Comparison of ENCODE assay signal across 30 cellular contexts in the genomic region with DNA sequence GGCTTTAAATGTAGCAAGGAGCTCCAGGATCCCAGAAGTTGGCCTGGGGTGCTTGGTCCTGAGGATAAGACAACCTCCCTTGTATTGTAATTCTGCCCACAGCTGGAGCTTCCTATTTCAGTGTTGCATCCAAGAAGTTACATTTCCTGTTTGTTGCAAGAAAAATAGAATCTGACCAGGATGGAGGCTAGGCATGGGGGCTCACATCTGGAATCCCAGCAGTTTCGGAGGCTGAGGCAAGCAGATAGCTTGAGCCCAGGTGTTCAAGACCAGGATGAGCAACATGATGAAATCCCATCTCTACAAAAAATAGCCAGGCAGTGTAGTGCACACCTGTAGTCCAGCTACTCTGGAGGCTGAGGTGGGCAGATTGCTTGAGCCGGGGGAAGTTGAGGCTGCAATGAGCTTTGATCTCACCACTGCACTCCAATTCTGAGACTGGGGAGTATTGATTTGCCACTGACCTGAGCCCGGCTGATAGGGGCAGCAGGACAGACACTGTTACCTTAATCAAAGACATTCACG. TPM values are rescaled to one million over a fixed set of nuclear protein-coding genes. Genes with fewer than 3 reads are reported as not detected.
"Had no signal": no experiment of that assay in that cellular context is flagged by ENCODE, and none has a peak within 500 bp of the region (broad histone marks: within the 10 kb centered on the region; RNA-seq: fewer than 3 reads in every experiment).

No MANE protein-coding gene starts in this region.

- H3K27me3 ChIP-seq: adrenal gland, body of pancreas, foreskin keratinocyte had no signal

- H3K4me3 Mint-ChIP-seq: activated CD4-positive, alpha-beta memory T cell treated with anti-CD3 and anti-CD28 coated beads, Interleukin-2, amount 10 ng/mL, durations not matched to agents 7 days and 5 days; activated CD4-positive, alpha-beta T cell treated with anti-CD3 and anti-CD28 coated beads, Interleukin-2, amount 10 ng/mL, durations not matched to agents 7 days and 5 days; activated naive CD4-positive, alpha-beta T cell treated with anti-CD3 and anti-CD28 coated beads for 36 hours; activated naive CD4-positive, alpha-beta T cell treated with anti-CD3 and anti-CD28 coated beads, Interleukin-2, amount 50 U/mL, for 24 hours; activated naive CD8-positive, alpha-beta T cell treated with anti-CD3 and anti-CD28 coated beads for 36 hours; activated naive CD8-positive, alpha-beta T cell treated with anti-CD3 and anti-CD28 coated beads, Interleukin-2, amount 50 U/mL, for 24 hours; activated T-cell treated with anti-CD3 and anti-CD28 coated beads, Interleukin-2, amount 50 U/mL, for 4 hours; activated T-helper 17 cell treated with anti-CD3 and anti-CD28 coated beads, Interleukin-2, amount 50 U/mL, for 72 hours; effector memory CD8-positive, alpha-beta T cell had no signal

- ATAC-seq: activated naive CD8-positive, alpha-beta T cell treated with anti-CD3 and anti-CD28 coated beads, Interleukin-2, amount 50 U/mL, for 24 hours; activated T-cell treated with anti-CD3 and anti-CD28 coated beads, Interleukin-2, amount 50 U/mL, for 4 hours; activated T-helper 17 cell treated with anti-CD3 and anti-CD28 coated beads, Interleukin-2, amount 50 U/mL, for 72 hours; body of pancreas; effector memory CD8-positive, alpha-beta T cell; foreskin keratinocyte; gastrocnemius medialis; heart left ventricle had no signal

- DNase-seq: activated CD4-positive, alpha-beta memory T cell treated with anti-CD3 and anti-CD28 coated beads, Interleukin-2, amount 10 ng/mL, durations not matched to agents 7 days and 5 days; activated CD4-positive, alpha-beta T cell treated with anti-CD3 and anti-CD28 coated beads for 1 hour; activated CD4-positive, alpha-beta T cell treated with anti-CD3 and anti-CD28 coated beads for 4 hours; activated CD4-positive, alpha-beta T cell treated with anti-CD3 and anti-CD28 coated beads, Interleukin-2, amount 10 ng/mL, durations not matched to agents 7 days and 5 days; activated CD4-positive, alpha-beta T cell treated with anti-CD3 and anti-CD28 coated beads, Interleukin-2, amount 50 U/mL, for 4 hours; activated effector memory CD4-positive, alpha-beta T cell treated with Interleukin-2 at 50 U/mL for 16 hours; activated naive CD4-positive, alpha-beta T cell treated with anti-CD3 and anti-CD28 coated beads for 36 hours; activated naive CD8-positive, alpha-beta T cell treated with anti-CD3 and anti-CD28 coated beads for 36 hours; activated naive CD8-positive, alpha-beta T cell treated with anti-CD3 and anti-CD28 coated beads, Interleukin-2, amount 50 U/mL, for 24 hours; activated T-cell treated with anti-CD3 and anti-CD28 coated beads, Interleukin-2, amount 50 U/mL, for 4 hours; adrenal gland; amygdala; aorta; body of pancreas; caudate nucleus; cortex of kidney; dermis blood vessel endothelial cell; effector CD4-positive, alpha-beta T cell; effector memory CD8-positive, alpha-beta T cell; erythroblast; foreskin keratinocyte; gastrocnemius medialis; glutamatergic neuron; heart left ventricle; T-helper 2 cell had no signal

- H3K27ac Mint-ChIP-seq: activated CD4-positive, alpha-beta memory T cell treated with anti-CD3 and anti-CD28 coated beads, Interleukin-2, amount 10 ng/mL, durations not matched to agents 7 days and 5 days; activated CD4-positive, alpha-beta T cell treated with anti-CD3 and anti-CD28 coated beads, Interleukin-2, amount 10 ng/mL, durations not matched to agents 7 days and 5 days; activated naive CD4-positive, alpha-beta T cell treated with anti-CD3 and anti-CD28 coated beads for 36 hours; activated naive CD4-positive, alpha-beta T cell treated with anti-CD3 and anti-CD28 coated beads, Interleukin-2, amount 50 U/mL, for 24 hours; activated naive CD8-positive, alpha-beta T cell treated with anti-CD3 and anti-CD28 coated beads for 36 hours; activated naive CD8-positive, alpha-beta T cell treated with anti-CD3 and anti-CD28 coated beads, Interleukin-2, amount 50 U/mL, for 24 hours; activated T-helper 17 cell treated with anti-CD3 and anti-CD28 coated beads, Interleukin-2, amount 50 U/mL, for 72 hours; effector memory CD8-positive, alpha-beta T cell had no signal

- H3K4me3 ChIP-seq: adrenal gland, body of pancreas, esophagus muscularis mucosa, gastrocnemius medialis, heart left ventricle had no signal

- H3K4me1 ChIP-seq: adrenal gland, foreskin keratinocyte, gastrocnemius medialis, heart left ventricle had no signal

- H3K27ac ChIP-seq: adrenal gland, body of pancreas, esophagus muscularis mucosa, foreskin keratinocyte, gastrocnemius medialis, heart left ventricle had no signal

- H3K9me3 Mint-ChIP-seq: activated CD4-positive, alpha-beta memory T cell treated with anti-CD3 and anti-CD28 coated beads, Interleukin-2, amount 10 ng/mL, durations not matched to agents 7 days and 5 days; activated CD4-positive, alpha-beta T cell treated with anti-CD3 and anti-CD28 coated beads, Interleukin-2, amount 10 ng/mL, durations not matched to agents 7 days and 5 days; activated naive CD4-positive, alpha-beta T cell treated with anti-CD3 and anti-CD28 coated beads for 36 hours; activated naive CD4-positive, alpha-beta T cell treated with anti-CD3 and anti-CD28 coated beads, Interleukin-2, amount 50 U/mL, for 24 hours; activated naive CD8-positive, alpha-beta T cell treated with anti-CD3 and anti-CD28 coated beads for 36 hours; activated naive CD8-positive, alpha-beta T cell treated with anti-CD3 and anti-CD28 coated beads, Interleukin-2, amount 50 U/mL, for 24 hours; activated T-cell treated with anti-CD3 and anti-CD28 coated beads, Interleukin-2, amount 50 U/mL, for 4 hours; activated T-helper 17 cell treated with anti-CD3 and anti-CD28 coated beads, Interleukin-2, amount 50 U/mL, for 72 hours; effector memory CD8-positive, alpha-beta T cell had no signal

- H3K4me1 Mint-ChIP-seq: activated CD4-positive, alpha-beta memory T cell treated with anti-CD3 and anti-CD28 coated beads, Interleukin-2, amount 10 ng/mL, durations not matched to agents 7 days and 5 days; activated CD4-positive, alpha-beta T cell treated with anti-CD3 and anti-CD28 coated beads, Interleukin-2, amount 10 ng/mL, durations not matched to agents 7 days and 5 days; activated naive CD4-positive, alpha-beta T cell treated with anti-CD3 and anti-CD28 coated beads, Interleukin-2, amount 50 U/mL, for 24 hours; activated naive CD8-positive, alpha-beta T cell treated with anti-CD3 and anti-CD28 coated beads for 36 hours; activated naive CD8-positive, alpha-beta T cell treated with anti-CD3 and anti-CD28 coated beads, Interleukin-2, amount 50 U/mL, for 24 hours; activated T-helper 17 cell treated with anti-CD3 and anti-CD28 coated beads, Interleukin-2, amount 50 U/mL, for 72 hours had no signal

- H3K36me3 ChIP-seq: adrenal gland, esophagus muscularis mucosa, gastrocnemius medialis, heart left ventricle had no signal

- H3K9me3 ChIP-seq: adrenal gland, body of pancreas, esophagus muscularis mucosa, gastrocnemius medialis, heart left ventricle had no signal

- H3K36me3 Mint-ChIP-seq: activated naive CD4-positive, alpha-beta T cell treated with anti-CD3 and anti-CD28 coated beads, Interleukin-2, amount 50 U/mL, for 24 hours; activated naive CD8-positive, alpha-beta T cell treated with anti-CD3 and anti-CD28 coated beads for 36 hours had no signal

RNA-seq across cellular contexts. Expression of gene ITIH2, which starts 0.8 kb away (rescaled TPM):
- total RNA-seq: activated CD4-positive, alpha-beta memory T cell treated with anti-CD3 and anti-CD28 coated beads, Interleukin-2, amount 10 ng/mL, durations not matched to agents 7 days and 5 days; activated CD4-positive, alpha-beta T cell treated with anti-CD3 and anti-CD28 coated beads, Interleukin-2, amount 10 ng/mL, durations not matched to agents 7 days and 5 days; activated naive CD4-positive, alpha-beta T cell treated with anti-CD3 and anti-CD28 coated beads for 36 hours; activated naive CD8-positive, alpha-beta T cell treated with anti-CD3 and anti-CD28 coated beads for 36 hours; activated T-helper 17 cell treated with anti-CD3 and anti-CD28 coated beads, Interleukin-2, amount 50 U/mL, for 72 hours; body of pancreas; chondrocyte; dermis blood vessel endothelial cell; esophagus muscularis mucosa; foreskin keratinocyte; heart left ventricle; T-helper 1 cell treated with Interleukin-12 subunit alpha and Interleukin-12 subunit beta and Interleukin-4 antibody, amounts not matched to agents 30 ng/mL and 1 ng/mL, for 36 hours had no signal
- polyA plus RNA-seq: aorta, foreskin keratinocyte, heart left ventricle had no signal

RNA-seq across cellular contexts. Expression of gene ITIH5, which starts 35.6 kb away (rescaled TPM):
- total RNA-seq: activated CD4-positive, alpha-beta memory T cell treated with anti-CD3 and anti-CD28 coated beads, Interleukin-2, amount 10 ng/mL, durations not matched to agents 7 days and 5 days; activated CD4-positive, alpha-beta T cell treated with anti-CD3 and anti-CD28 coated beads, Interleukin-2, amount 10 ng/mL, durations not matched to agents 7 days and 5 days; activated naive CD4-positive, alpha-beta T cell treated with anti-CD3 and anti-CD28 coated beads for 36 hours; activated naive CD8-positive, alpha-beta T cell treated with anti-CD3 and anti-CD28 coated beads for 36 hours; activated T-cell treated with anti-CD3 and anti-CD28 coated beads, Interleukin-2, amount 50 U/mL, for 4 hours; foreskin keratinocyte; T-helper 1 cell treated with Interleukin-12 subunit alpha and Interleukin-12 subunit beta and Interleukin-4 antibody, amounts not matched to agents 30 ng/mL and 1 ng/mL, for 36 hours had no signal
- polyA plus RNA-seq: foreskin keratinocyte had no signal
